ENCODE assay signal across 11 cellular contexts in the genomic region with DNA sequence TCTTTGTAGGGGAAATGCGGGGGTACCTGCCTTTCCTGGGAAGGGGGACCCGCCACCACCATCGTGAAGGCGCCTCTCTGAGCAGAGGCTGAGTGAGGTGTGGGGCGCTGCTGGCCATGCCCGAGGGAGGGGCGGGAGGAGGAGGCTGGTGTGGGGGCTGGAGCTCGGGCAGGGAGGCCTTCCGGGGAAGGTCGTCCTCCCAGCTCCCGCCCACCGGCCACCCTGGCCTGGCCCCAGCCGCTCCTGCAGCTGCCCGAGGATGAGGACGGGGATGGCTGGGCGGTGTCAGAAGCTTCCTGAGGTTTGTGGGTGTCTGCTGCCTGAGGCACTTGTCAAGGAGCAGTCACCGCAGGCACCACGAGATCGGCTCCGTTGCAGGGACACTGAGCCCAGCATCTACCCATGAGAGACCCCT. TPM values are rescaled to one million over a fixed set of nuclear protein-coding genes. Genes with fewer than 3 reads are reported as not detected.
DNase-seq lines count a peak whose midpoint lies in the region; ATAC-seq, FAIRE-seq and TF ChIP-seq lines count a peak whose summit lies in the region.
"Had no signal": no experiment of that assay in that cellular context is flagged by ENCODE, and none has a peak within 500 bp of the region (broad histone marks: within the 10 kb centered on the region; RNA-seq: fewer than 3 reads in every experiment).

No MANE protein-coding gene starts in this region.

- H3K4me3 ChIP-seq in H1 (ENCODE audit: extremely low read depth in 1 of 4, insufficient read depth in 2 of 4, low read depth in 3 of 4, low read length in 4 of 4) (peak overlapping the region in 3 of 4 experiments; percentile 7 to 45 (median 18); a peak in 3 of 8 replicates), mucosa of rectum (ENCODE audit: low read length in 2 of 2) (peak overlapping the region; percentile 55 to 61), upper lobe of right lung (peak overlapping the region; percentile 30)

- intact Hi-C loops in upper lobe of right lung (cut with DNase I): no loop called here

- no peak overlapping the region for H3K23ac ChIP-seq in H1 (ENCODE audit: insufficient read length)

- peak overlapping the region; percentile 100 for H2BK20ac ChIP-seq in H1 (ENCODE audit: low read length)

- peak overlapping the region; percentile 92; the same call in 1 of the 2 replicates for H4K8ac ChIP-seq in H1 (ENCODE audit: extremely low read depth, insufficient read depth, low read length)

- TF ChIP-seq RAD21 in H1 (IDR thresholded peaks at IDR 0.05 in 1 of 2, conservative IDR thresholded peaks at IDR 0.05 in 1 of 2; ENCODE audit: low read depth in 2 of 2, low read length in 2 of 2): no peak

- H3K4me2 ChIP-seq in H1 (ENCODE audit: insufficient read depth in 1 of 2, low read depth in 2 of 2, low read length in 2 of 2): peak overlapping the region; percentile 60 to 61

- no peak overlapping the region for H2AFZ ChIP-seq in H1 (ENCODE audit: low read length)

- H2BK5ac ChIP-seq in H1 (ENCODE audit: low read depth, low read length): peak overlapping the region; percentile 97

- H2BK120ac ChIP-seq in H1 (replicated peaks; ENCODE audit: low read depth, low read length): peak overlapping the region; percentile 80

- H3K4me1 ChIP-seq in H1 (replicated peaks in 1 of 4; ENCODE audit: control insufficient read depth in 3 of 4, insufficient read depth in 4 of 4, low read length in 3 of 4): peaks cover 3 to 51% (median 40%) of the 10 kb centered on the region in 4 experiments
- H3K4me1 ChIP-seq in mucosa of rectum (ENCODE audit: control insufficient read depth in 2 of 2, insufficient read depth in 2 of 2, low read length in 2 of 2): peaks cover 64 to 75% of the 10 kb centered on the region in 2 donors
- peaks cover 62% of the 10 kb centered on the region for H3K4me1 ChIP-seq in upper lobe of right lung

- CTCF ChIA-PET in H1 (lab: Charles Lee; ENCODE audit: partially characterized antibody): interaction anchor here (0.9 to 1.8 kb wide), 4 partner anchors 14 to 44 kb away, joined by 3 to 6 read pairs (median 4); no protein-coding TSS in a partner anchor

- H4K91ac ChIP-seq in H1 (replicated peaks; ENCODE audit: insufficient read length, low read length): peak overlapping the region; percentile 100

- H2AK5ac ChIP-seq in H1 (ENCODE audit: low read depth, low read length): peak overlapping the region; percentile 100; the same call in 1 of the 2 replicates

- H3K27me3 Mint-ChIP-seq in activated T-cell treated with anti-CD3 and anti-CD28 coated beads, Interleukin-2, amount 50 U/mL, for 4 hours (ENCODE audit: low read depth): no peaks in the 10 kb centered on the region

- DNase-seq in activated T-cell treated with anti-CD3 and anti-CD28 coated beads, Interleukin-2, amount 50 U/mL, for 4 hours: no peak
- DNase-seq in activated T-cell treated with anti-CD3 and anti-CD28 coated beads, Interleukin-2, amount 50 U/mL, for 48 hours: no peak
- no peak for DNase-seq in H1 (ENCODE audit: low read depth in 1 of 2, low spot score in 2 of 2)
- DNase-seq in upper lobe of right lung: peak; percentile 85
- no peak for DNase-seq in stimulated activated naive CD4-positive, alpha-beta T cell treated with Interleukin-2 at 50 U/mL for 16 hours (lab: John Stamatoyannopoulos, UW)
- DNase-seq in activated CD8-positive, alpha-beta memory T cell treated with anti-CD3 and anti-CD28 coated beads for 24 hours: no peak
- DNase-seq: AML-193, midbrain, RPMI8226 had no signal

- peaks cover 9% of the 10 kb centered on the region for H3K4me1 Mint-ChIP-seq in activated T-cell treated with anti-CD3 and anti-CD28 coated beads, Interleukin-2, amount 50 U/mL, for 4 hours (ENCODE audit: low read depth)

- H3K14ac ChIP-seq in H1 (ENCODE audit: insufficient read length): peak overlapping the region; percentile 58

- no peaks in the 10 kb centered on the region for H3K27me3 ChIP-seq in H1 (replicated peaks in 1 of 4; ENCODE audit: control insufficient read depth in 3 of 4, extremely low read depth in 1 of 4, insufficient read depth in 3 of 4, low read length in 3 of 4)
- H3K27me3 ChIP-seq in mucosa of rectum (ENCODE audit: control insufficient read depth in 2 of 2, insufficient read depth in 2 of 2, low read length in 2 of 2): no peaks in the 10 kb centered on the region
- H3K27me3 ChIP-seq in upper lobe of right lung: no peaks in the 10 kb centered on the region

- peaks cover 6% of the 10 kb centered on the region for H3K36me3 Mint-ChIP-seq in activated T-cell treated with anti-CD3 and anti-CD28 coated beads, Interleukin-2, amount 50 U/mL, for 4 hours (ENCODE audit: insufficient read depth)

- peak overlapping the region; percentile 82 for H3K27ac ChIP-seq in H1 (ENCODE audit: low read depth, low read length)
- H3K27ac ChIP-seq in mucosa of rectum (ENCODE audit: low read depth in 2 of 2, low read length in 2 of 2): peak overlapping the region; percentile 97 to 99
- H3K27ac ChIP-seq in upper lobe of right lung: peak overlapping the region; percentile 92

- TF ChIP-seq CTCF in H1 (IDR thresholded peaks at IDR 0.05; ENCODE audit: control extremely low read depth in 1 of 3, insufficient read depth in 1 of 3, low read depth in 1 of 3, low read length in 3 of 3) (no peak), upper lobe of right lung (IDR thresholded peaks at IDR 0.05) (no peak)

- peaks cover 6% of the 10 kb centered on the region; the same call in 1 of the 2 replicates for H3K79me1 ChIP-seq in H1 (ENCODE audit: low read depth, low read length)

- peak overlapping the region in 2 of 4 experiments; percentile 42 to 57; a peak in 4 of 7 replicates for H3K9ac ChIP-seq in H1 (replicated peaks in 1 of 4; ENCODE audit: extremely low read depth in 1 of 4, low read depth in 3 of 4, low read length in 3 of 4)
- peak overlapping the region; percentile 71 to 92 for H3K9ac ChIP-seq in mucosa of rectum (ENCODE audit: low read depth in 1 of 2, low read length in 2 of 2)

- POLR2A ChIA-PET in H1 (lab: Charles Lee; ENCODE audit: partially characterized antibody): interaction anchor here (0.8 to 5.6 kb wide), 4 partner anchors 11 to 37 kb away, joined by 3 to 71 read pairs (median 16); partner anchors contain the start of gene PWWP2B

- FAIRE-seq in H1 (lab: Jason Lieb, UNC): no peak

- H3K79me2 ChIP-seq in H1 (ENCODE audit: control insufficient read depth in 1 of 2, insufficient read depth in 2 of 2, low read length in 2 of 2): no peaks in the 10 kb centered on the region

- H3K56ac ChIP-seq in H1 (replicated peaks; ENCODE audit: insufficient read length, low read depth, low read length): peak overlapping the region; percentile 62

- peak overlapping the region; percentile 99 for H3K18ac ChIP-seq in H1 (ENCODE audit: extremely low read depth, low read length)

- peak overlapping the region; percentile 100; the same call in 1 of the 2 replicates for H2BK12ac ChIP-seq in H1 (ENCODE audit: low read depth, low read length)

- peak overlapping the region; percentile 100 for H3K4ac ChIP-seq in H1 (replicated peaks; ENCODE audit: insufficient read length, low read depth, low read length)

- H4K5ac ChIP-seq in H1 (ENCODE audit: insufficient read length, low read depth, low read length): peak overlapping the region; percentile 96

- no peak overlapping the region for H3K4me3 Mint-ChIP-seq in activated T-cell treated with anti-CD3 and anti-CD28 coated beads, Interleukin-2, amount 50 U/mL, for 4 hours

- H3K9me3 ChIP-seq in H1 (ENCODE audit: insufficient read depth in 2 of 2, low read depth in 1 of 2, low read length in 1 of 2) (no peaks in the 10 kb centered on the region), mucosa of rectum (ENCODE audit: control insufficient read depth in 2 of 2, low read length in 2 of 2) (no peaks in the 10 kb centered on the region), upper lobe of right lung (no peaks in the 10 kb centered on the region)

- WGBS in H1 (ENCODE audit: extremely low coverage in 1 of 2, insufficient coverage in 1 of 2, insufficient read length in 1 of 2, insufficient replicate concordance in 2 of 2, low coverage in 1 of 2, low lambda C conversion rate in 2 of 2, missing lambda C conversion rate in 1 of 2), 2 experiments: 53% methylated on average over 8 of the region's 20 CpGs; no CpG with 5 or more reads in 1 of the 2 experiments

- peak in 1 of 2 experiments; percentile 5; a peak in 1 of 3 replicates for TF ChIP-seq POLR2A in H1 (IDR thresholded peaks at IDR 0.05; ENCODE audit: control extremely low read depth in 1 of 2, low read depth in 2 of 2, low read length in 2 of 2)

- no peaks in the 10 kb centered on the region for H3K23me2 ChIP-seq in H1 (ENCODE audit: low read depth, low read length)

- ATAC-seq in activated T-cell treated with anti-CD3 and anti-CD28 coated beads, Interleukin-2, amount 50 U/mL, for 4 hours: peak; percentile 28 to 48
- ATAC-seq in upper lobe of right lung: peak; percentile 49
- ATAC-seq in HG03460 (IDR thresholded peaks at IDR 0.05; ENCODE audit: unreplicated experiment): no peak

- peaks cover 0 to 3% of the 10 kb centered on the region in 2 experiments for H4K20me1 ChIP-seq in H1 (replicated peaks in 1 of 2; ENCODE audit: control insufficient read depth in 1 of 2, insufficient read depth in 2 of 2, low read length in 2 of 2)

- H3K36me3 ChIP-seq in H1 (ENCODE audit: control insufficient read depth in 2 of 4, insufficient read depth in 4 of 4, low read length in 3 of 4) (peaks cover 0 to 8% (median 2%) of the 10 kb centered on the region in 4 experiments; a peak in 3 of 8 replicates), mucosa of rectum (ENCODE audit: control insufficient read depth in 2 of 2, insufficient read depth in 2 of 2, low read length in 2 of 2) (peaks cover 15 to 18% of the 10 kb centered on the region in 2 donors), upper lobe of right lung (peaks cover 21% of the 10 kb centered on the region)

- peak overlapping the region; percentile 66 for H2BK15ac ChIP-seq in H1 (ENCODE audit: low read length)

- TF ChIP-seq EP300 in H1 (IDR thresholded peaks at IDR 0.05; ENCODE audit: borderline replicate concordance in 1 of 2, low read depth in 2 of 2, low read length in 2 of 2): no peak

- no peaks in the 10 kb centered on the region for H3K9me3 Mint-ChIP-seq in activated T-cell treated with anti-CD3 and anti-CD28 coated beads, Interleukin-2, amount 50 U/mL, for 4 hours

TF ChIP-seq in H1, 55 proteins besides CTCF, POLR2A, EP300 and RAD21 (continues in another document):
- TF ChIP-seq SAP30 (IDR thresholded peaks at IDR 0.05; ENCODE audit: insufficient read depth, insufficient replicate concordance, low read length): no peak

RNA-seq across cellular contexts. Expression of gene PWWP2B, which starts 11.4 kb away (rescaled TPM):
- 1 to 10 TPM; 3.3 to 4.3 (median 4.1) TPM for total RNA-seq in activated T-cell treated with anti-CD3 and anti-CD28 coated beads, Interleukin-2, amount 50 U/mL, for 4 hours
- 10.8 and 11.0 TPM in 2 replicates for total RNA-seq in H1 (2021; fragmentation: NEBNext Ultra II Directional; extraction: Animal tissue kit (Norgen Biotek cat#: 25700))
- 5.3 and 9.4 TPM in 2 replicates for polyA plus RNA-seq in H1 (2011; rRNA removed)
- polyA plus RNA-seq in H1 (2011; cell fraction: cytosol; rRNA removed): 7.2 TPM
- polyA plus RNA-seq in H1 (2011; cell fraction: nucleus; rRNA removed): 17.0 TPM
- polyA plus RNA-seq in H1 (2012, experiment 1 of 2): 4.8 to 8.4 TPM (median 8.0 TPM) in 4 replicates
- 6.0 TPM for polyA plus RNA-seq in H1 (2012, experiment 2 of 2)
- 6.0 TPM for polyA plus RNA-seq in H1 (2013, experiment 1 of 2)
- polyA plus RNA-seq in H1 (2013, experiment 2 of 2): 5.5 TPM
- polyA minus RNA-seq in H1 (2011; rRNA and poly(A)+ RNA removed): 1.2 and 1.4 TPM in 2 replicates
- 5.2 TPM for polyA minus RNA-seq in H1 (2011; cell fraction: cytosol; rRNA and poly(A)+ RNA removed)
- polyA minus RNA-seq in H1 (2011; cell fraction: nucleus; rRNA and poly(A)+ RNA removed): 7.0 TPM
- 26.0 TPM for total RNA-seq in upper lobe of right lung
